32 cellular contexts compared by ENCODE assay signal in the genomic region with DNA sequence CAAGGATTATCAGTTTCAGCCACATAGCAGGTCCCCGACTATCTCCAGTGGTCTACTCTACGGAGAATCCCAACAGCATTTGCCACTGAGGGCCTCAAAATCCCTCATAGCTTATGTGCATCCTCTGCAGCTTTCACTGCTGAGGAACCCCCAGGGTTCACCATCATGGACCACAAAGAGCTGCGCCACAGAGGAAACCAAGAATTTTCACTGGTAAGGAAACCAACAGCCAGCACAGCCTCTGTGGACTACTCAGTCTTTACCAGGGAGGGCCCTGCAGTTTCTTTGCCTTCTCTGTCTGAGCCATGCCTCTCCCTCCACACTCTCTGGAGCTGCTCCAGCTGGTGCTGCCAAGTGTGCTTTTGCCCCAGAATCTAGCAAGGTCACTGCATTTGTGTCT.
"Had no signal": no experiment of that assay in that cellular context is flagged by ENCODE, and none has a peak within 500 bp of the region (broad histone marks: within the 10 kb centered on the region; RNA-seq: fewer than 3 reads in every experiment).

No MANE protein-coding gene starts in this region.

- H3K4me3 ChIP-seq: adrenal gland, body of pancreas, breast epithelium, cardiac muscle cell had no signal

- H3K9me3 ChIP-seq: adrenal gland, body of pancreas, breast epithelium had no signal

- H3K4me1 ChIP-seq: adrenal gland, body of pancreas, breast epithelium had no signal

- ATAC-seq: activated CD8-positive, alpha-beta memory T cell treated with anti-CD3 and anti-CD28 coated beads, Interleukin-2, amount 10 ng/mL, durations not matched to agents 7 days and 5 days; activated CD8-positive, alpha-beta T cell treated with anti-CD3 and anti-CD28 coated beads, Interleukin-2, amount 10 ng/mL, durations not matched to agents 7 days and 5 days; body of pancreas had no signal

- DNase-seq: activated B cell treated with CpG ODN at 0.5 μM for 24 hours; activated CD4-positive, alpha-beta memory T cell treated with anti-CD3 and anti-CD28 coated beads, Interleukin-2, amount 10 ng/mL, durations not matched to agents 7 days and 5 days; activated CD4-positive, alpha-beta T cell treated with anti-CD3 and anti-CD28 coated beads for 4 hours; activated CD4-positive, alpha-beta T cell treated with anti-CD3 and anti-CD28 coated beads, Interleukin-2, amount 10 ng/mL, durations not matched to agents 24 days and 14 days; activated CD4-positive, alpha-beta T cell treated with anti-CD3 and anti-CD28 coated beads, Interleukin-2, amount 50 U/mL, for 1 hour; activated CD4-positive, alpha-beta T cell treated with anti-CD3 and anti-CD28 coated beads, Interleukin-2, amount 50 U/mL, for 4 hours; activated CD4-positive, CD25-positive, alpha-beta regulatory T cell treated with anti-CD3 and anti-CD28 coated beads, Interleukin-2, amount 50 U/mL, for 72 hours; activated CD8-positive, alpha-beta memory T cell treated with anti-CD3 and anti-CD28 coated beads for 24 hours; activated CD8-positive, alpha-beta memory T cell treated with anti-CD3 and anti-CD28 coated beads, Interleukin-2, amount 10 ng/mL, durations not matched to agents 7 days and 5 days; activated CD8-positive, alpha-beta memory T cell treated with anti-CD3 and anti-CD28 coated beads, Interleukin-2, amount 50 U/mL, for 48 hours; activated CD8-positive, alpha-beta T cell treated with anti-CD3 and anti-CD28 coated beads, Interleukin-2, amount 10 ng/mL, durations not matched to agents 7 days and 5 days; activated effector memory CD4-positive, alpha-beta T cell treated with Interleukin-2 at 50 U/mL for 16 hours; activated gamma-delta T cell; activated naive CD4-positive, alpha-beta T cell treated with anti-CD3 and anti-CD28 coated beads, Interleukin-2, amount 10 ng/mL, durations not matched to agents 7 days and 5 days; activated naive CD4-positive, alpha-beta T cell treated with Interleukin-2 at 50 U/mL for 16 hours; activated T-cell treated with anti-CD3 and anti-CD28 coated beads, Interleukin-2, amount 50 U/mL, for 24 hours; activated T-cell treated with anti-CD3 and anti-CD28 coated beads, Interleukin-2, amount 50 U/mL, for 48 hours; adrenal gland; amniotic stem cell; aorta; body of pancreas; brain microvascular endothelial cell; caudate nucleus; cerebellar nuclear complex; T-helper 1 cell; T-helper 2 cell; T-helper 9 cell had no signal

- H3K27me3 ChIP-seq: adrenal gland, body of pancreas, brain microvascular endothelial cell, breast epithelium, cardiac muscle cell had no signal

- FAIRE-seq: astrocyte, TTC549 had no signal

- H3K27ac ChIP-seq: adrenal gland, body of pancreas, brain microvascular endothelial cell, breast epithelium, cardiac muscle cell, VCaP had no signal

- H3K36me3 ChIP-seq: adrenal gland, brain microvascular endothelial cell, breast epithelium, cardiac muscle cell had no signal
